ENCODE assay signal across 1 cellular context in the genomic region with DNA sequence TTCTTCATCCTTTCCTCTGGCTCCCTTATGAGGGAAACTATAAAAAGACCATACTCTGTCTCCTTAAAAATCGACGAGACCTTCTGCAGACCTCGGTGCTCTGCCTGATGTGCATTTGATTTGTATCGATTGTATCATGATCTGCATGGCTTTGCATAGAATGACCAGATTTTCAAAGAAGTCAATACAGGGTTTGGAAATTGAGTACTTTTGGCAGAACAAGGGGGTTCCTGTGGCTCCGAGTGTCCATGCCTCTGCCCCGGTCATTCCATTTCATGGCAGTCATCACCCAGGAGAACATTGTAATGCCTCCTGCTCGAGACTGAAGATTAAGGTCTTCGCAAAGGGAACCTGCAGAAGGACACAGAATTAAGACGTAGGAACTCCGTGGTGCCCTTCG.
TF ChIP-seq lines count a peak whose summit lies in the region.

No MANE protein-coding gene starts in this region.

TF ChIP-seq in liver, 16 proteins besides CTCF, POLR2A, EP300 and RAD21 (continued from another document):
- no peak for TF ChIP-seq SP1 (IDR thresholded peaks at IDR 0.05)
